18 cellular contexts compared by ENCODE assay signal in genomic region chr2:40400336-40400953, GRCh38. TPM values are rescaled to one million over a fixed set of nuclear protein-coding genes. Genes with fewer than 3 reads are reported as not detected.
A peak's percentile ranks its signal among the peaks of the same experiment; 100 is the strongest.
DNase-seq lines count a peak whose midpoint lies in the region; ATAC-seq and TF ChIP-seq lines count a peak whose summit lies in the region.
"Had no signal": no experiment of that assay in that cellular context is flagged by ENCODE, and none has a peak within 500 bp of the region (broad histone marks: within the 10 kb centered on the region; RNA-seq: fewer than 3 reads in every experiment).

No MANE protein-coding gene starts in this region.

- H3K27me3 ChIP-seq in GM23248 (replicated peaks; ENCODE audit: insufficient read depth): no peaks in the 10 kb centered on the region
- no peaks in the 10 kb centered on the region for H3K27me3 ChIP-seq in PC-3 (ENCODE audit: low read length)
- H3K27me3 ChIP-seq: adrenal gland, gastroesophageal sphincter, stomach had no signal

- 10 to 14% methylated on average over 3 of the region's 3 CpGs for WGBS in GM23248 (ENCODE audit: low coverage in 1 of 2, low lambda C conversion rate in 2 of 2, missing lambda C conversion rate in 2 of 2), 2 experiments

- POLR2A ChIA-PET in PC-3 (lab: Charles Lee; ENCODE audit: unreplicated experiment): no interaction called here

- CTCF ChIA-PET in PC-3 (lab: Charles Lee): no interaction called here

- TF ChIP-seq CTCF in PC-3 (conservative IDR thresholded peaks at IDR 0.05; ENCODE audit: low read depth, low read length) (no peak), osteocyte (IDR thresholded peaks at IDR 0.05) (no peak)

- no peaks in the 10 kb centered on the region for H3K9me3 Mint-ChIP-seq in osteocyte (ENCODE audit: unreplicated experiment)
- H3K9me3 Mint-ChIP-seq: CD8-positive, alpha-beta T cell had no signal

- peak overlapping the region; percentile 45 for H3K27ac Mint-ChIP-seq in osteocyte (ENCODE audit: unreplicated experiment)
- H3K27ac Mint-ChIP-seq: CD8-positive, alpha-beta T cell; nephron progenitor cell had no signal

- H3K4me2 ChIP-seq in GM23248 (ENCODE audit: unreplicated experiment) (peak overlapping the region; percentile 65), PC-3 (ENCODE audit: low read length) (0 out of 2 replicates have a peak overlapping the region, but pooled peaks have one; percentile 74)
- H3K4me2 ChIP-seq: smooth muscle cell had no signal

- peaks cover 37% of the 10 kb centered on the region for H3K4me1 Mint-ChIP-seq in osteocyte (ENCODE audit: unreplicated experiment)

- H2AFZ ChIP-seq in GM23248 (peak overlapping the region; percentile 71), PC-3 (ENCODE audit: low read length) (peak overlapping the region; percentile 33; the same call in 1 of the 2 replicates)

- no peaks in the 10 kb centered on the region for H3K9me2 ChIP-seq in GM23248 (ENCODE audit: insufficient read depth)
- H3K9me2 ChIP-seq in PC-3 (replicated peaks; ENCODE audit: low read length): no peaks in the 10 kb centered on the region

- intact Hi-C loops in PC-3 (cut with micrococcal nuclease): loop anchor here (2.0 kb wide), 1 partner anchor 16 kb away; no protein-coding TSS in a partner anchor
- intact Hi-C loops in posterior cingulate gyrus (cut with DNase I): no loop called here

- ATAC-seq in PC-3: no peak
- ATAC-seq in HG02981 (IDR thresholded peaks at IDR 0.05; ENCODE audit: unreplicated experiment): no peak
- ATAC-seq in GM21367 (IDR thresholded peaks at IDR 0.05; ENCODE audit: unreplicated experiment): no peak
- ATAC-seq: CD8-positive, alpha-beta T cell; gastroesophageal sphincter; left lobe of liver had no signal

- no peak overlapping the region for H3K4me3 Mint-ChIP-seq in osteocyte (ENCODE audit: unreplicated experiment)
- H3K4me3 Mint-ChIP-seq: CD8-positive, alpha-beta T cell; nephron progenitor cell had no signal

- H3K9ac ChIP-seq in GM23248: peak overlapping the region; percentile 42
- H3K9ac ChIP-seq in PC-3 (ENCODE audit: low read length): no peak overlapping the region

- H3K79me2 ChIP-seq in GM23248 (ENCODE audit: insufficient read depth) (peaks cover 53% of the 10 kb centered on the region), PC-3 (ENCODE audit: low read length) (no peaks in the 10 kb centered on the region)

- H3K9me3 ChIP-seq in GM23248 (ENCODE audit: low read depth): no peaks in the 10 kb centered on the region
- H3K9me3 ChIP-seq in PC-3 (ENCODE audit: low read length): no peaks in the 10 kb centered on the region
- H3K9me3 ChIP-seq: adrenal gland, gastroesophageal sphincter, stomach had no signal

- H3K4me1 ChIP-seq in GM23248 (ENCODE audit: insufficient read depth) (peaks cover 59% of the 10 kb centered on the region), PC-3 (ENCODE audit: insufficient read depth, low read length) (peaks cover 33% of the 10 kb centered on the region)

- H3K36me3 ChIP-seq in GM23248 (ENCODE audit: low read depth) (no peaks in the 10 kb centered on the region), PC-3 (ENCODE audit: low read depth, low read length) (no peaks in the 10 kb centered on the region)
- H3K36me3 ChIP-seq: adrenal gland, gastroesophageal sphincter, stomach had no signal

- H4K20me1 ChIP-seq in GM23248 (ENCODE audit: insufficient read depth): no peaks in the 10 kb centered on the region
- H4K20me1 ChIP-seq in PC-3 (ENCODE audit: low read length): no peaks in the 10 kb centered on the region

- peak overlapping the region; percentile 39; the same call in 1 of the 2 replicates for H3K4me3 ChIP-seq in GM23248
- H3K4me3 ChIP-seq in PC-3 (ENCODE audit: low read length): no peak overlapping the region
- H3K4me3 ChIP-seq: adrenal gland, gastroesophageal sphincter, smooth muscle cell, stomach had no signal

- H3K27ac ChIP-seq in GM23248 (peak overlapping the region; percentile 92), PC-3 (ENCODE audit: low read length) (no peak overlapping the region)
- H3K27ac ChIP-seq: adrenal gland, stomach had no signal

- H3F3A ChIP-seq in GM23248 (ENCODE audit: insufficient read depth): peaks cover 51% of the 10 kb centered on the region
- no peaks in the 10 kb centered on the region for H3F3A ChIP-seq in PC-3 (ENCODE audit: low read length, unreplicated experiment)

- in situ Hi-C loops in GM23248 (cut with MboI): no loop called here

- BruUV-seq in PC-3 (replicated peaks; lab: Mats Ljungman, UMichigan): no TSS peak

- H3K27me3 Mint-ChIP-seq in osteocyte (ENCODE audit: unreplicated experiment): no peaks in the 10 kb centered on the region

- no peaks in the 10 kb centered on the region for H3K36me3 Mint-ChIP-seq in osteocyte (ENCODE audit: unreplicated experiment)
- H3K36me3 Mint-ChIP-seq: CD8-positive, alpha-beta T cell had no signal

- DNase-seq in GM23248: peak; percentile 57
- DNase-seq in PC-3: peak; percentile 26
- peak; percentile 44 for DNase-seq in fibroblast of gingiva (ENCODE audit: low read depth)
- no peak for DNase-seq in osteocyte (ENCODE audit: extremely low spot score, unreplicated experiment)
- no peak for DNase-seq in posterior cingulate gyrus
- DNase-seq: activated CD4-positive, alpha-beta T cell treated with anti-CD3 and anti-CD28 coated beads for 4 hours; activated T-cell treated with anti-CD3 and anti-CD28 coated beads, Interleukin-2, amount 50 U/mL, for 1 hour; adrenal gland; CD8-positive, alpha-beta T cell; NCI-H1092; nephron progenitor cell; OCI-M1; stomach had no signal

RNA-seq across cellular contexts. Expression of gene SLC8A1, which starts 51.4 kb away (rescaled TPM):
- 82.1 and 83.4 TPM in 2 replicates for total RNA-seq in GM23248 (2014; rRNA removed; shearing (Covaris generic))
- 11.6 and 13.8 TPM in 2 replicates for polyA plus RNA-seq in GM23248 (2016; fragmentation: Nextera tagmentation; extraction: Ambion mirVana)
- 1.3 and 1.6 TPM in 2 replicates for total RNA-seq in PC-3 (2014; rRNA removed)
- 17.3 and 18.0 TPM in 2 replicates for total RNA-seq in osteocyte
- total RNA-seq: CD8-positive, alpha-beta T cell had no signal

Comparison
In these comparisons a context has a peak if more than half of its experiments do, and no peak if none do; other contexts are left out.
1. DNase-seq: peak in GM23248 (single experiment), PC-3 (single experiment) and fibroblast of gingiva (single experiment); none in osteocyte (single experiment) and posterior cingulate gyrus (0 of 10).